ENCODE assay signal across 8 cellular contexts in the genomic region with DNA sequence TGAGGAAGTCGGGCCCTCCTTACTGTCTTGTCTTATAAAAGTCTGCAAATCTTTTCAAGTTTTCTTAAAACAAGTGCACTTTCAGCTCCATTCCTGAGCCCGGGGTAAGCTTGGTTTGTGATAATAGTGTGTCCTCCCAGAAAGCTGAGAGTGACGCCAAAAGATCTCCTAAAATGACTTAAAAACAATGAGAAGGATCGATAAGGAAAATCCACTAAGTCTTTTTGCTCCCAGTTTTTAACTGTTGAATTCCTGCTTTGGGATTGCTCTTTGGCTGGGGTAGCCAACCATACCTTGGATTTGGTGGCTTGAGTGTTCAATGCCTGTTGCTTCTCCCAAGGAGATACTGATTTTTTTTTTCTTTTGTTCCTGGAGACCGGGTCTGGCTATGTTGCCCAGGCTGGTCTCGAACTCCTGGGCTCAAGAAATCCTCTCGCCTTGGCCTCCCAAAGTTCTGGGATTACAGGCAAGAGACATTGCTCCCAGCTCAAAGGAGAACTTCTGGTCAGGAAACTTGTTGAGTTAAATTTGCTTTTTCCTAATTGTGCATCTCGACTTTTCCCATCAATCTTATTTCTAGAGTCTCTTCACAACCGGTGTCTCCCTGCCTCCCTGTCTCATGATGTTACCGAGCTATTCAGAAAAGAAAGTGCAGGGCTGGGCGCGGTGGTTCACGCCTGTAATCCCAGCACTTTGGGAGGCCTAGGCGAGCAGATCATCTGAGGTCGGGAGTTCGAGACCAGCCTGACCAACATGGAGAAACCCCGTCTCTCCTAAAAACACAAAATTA. TPM values are rescaled to one million over a fixed set of nuclear protein-coding genes. Genes with fewer than 3 reads are reported as not detected.
DNase-seq lines count a peak whose midpoint lies in the region; ATAC-seq and TF ChIP-seq lines count a peak whose summit lies in the region.

No MANE protein-coding gene starts in this region.

- H3K27ac ChIP-seq in right atrium auricular region (peak overlapping the region; percentile 99), mesodermal cell (ENCODE audit: low read depth, low read length, severe bottlenecking) (peak overlapping the region; percentile 95), vagina (peak overlapping the region; percentile 99)

- H3K36me3 ChIP-seq in right atrium auricular region: peaks cover 17% of the 10 kb centered on the region
- H3K36me3 ChIP-seq in mesodermal cell (ENCODE audit: control insufficient read depth, insufficient read depth, low read length): peaks cover 44% of the 10 kb centered on the region
- H3K36me3 ChIP-seq in vagina: peaks cover 0 to 20% of the 10 kb centered on the region in 2 donors

- H3K4me3 ChIP-seq in right atrium auricular region (peak overlapping the region; percentile 92 to 93), cardiac fibroblast (replicated peaks in 1 of 2; ENCODE audit: low read depth in 2 of 2, low read length in 2 of 2) (peak overlapping the region; percentile 64 to 90), mesodermal cell (ENCODE audit: extremely low read depth, insufficient read depth, low read length, poor library complexity, severe bottlenecking) (peak overlapping the region; percentile 95), vagina (peak overlapping the region; percentile 74 to 89)

- DNase-seq in right atrium auricular region (ENCODE audit: low spot score) (no peak), Right ventricle myocardium superior (no peak), cardiac fibroblast (ENCODE audit: low read depth in 2 of 2) (peak; percentile 34 to 52), vagina (ENCODE audit: extremely low spot score in 2 of 2) (no peak), AG08396 (ENCODE audit: low spot score) (no peak)

- ATAC-seq in Right ventricle myocardium superior (ENCODE audit: poor library complexity) (no peak), HG02759 (IDR thresholded peaks at IDR 0.05; ENCODE audit: unreplicated experiment) (no peak), GM18517 (IDR thresholded peaks at IDR 0.05; ENCODE audit: unreplicated experiment) (no peak)

- H3K9me3 ChIP-seq in right atrium auricular region (no peaks in the 10 kb centered on the region), mesodermal cell (ENCODE audit: control insufficient read depth, low read length) (no peaks in the 10 kb centered on the region), vagina (no peaks in the 10 kb centered on the region)

- TF ChIP-seq POLR2A in vagina (IDR thresholded peaks at IDR 0.05): no peak

- H3K4me1 ChIP-seq in right atrium auricular region (peaks cover 0 to 48% of the 10 kb centered on the region in 2 donors), mesodermal cell (ENCODE audit: control insufficient read depth, insufficient read depth, low read length, poor library complexity, severe bottlenecking) (peaks cover 28% of the 10 kb centered on the region), vagina (peaks cover 50% of the 10 kb centered on the region)

- H3K27me3 ChIP-seq in right atrium auricular region (no peaks in the 10 kb centered on the region), vagina (no peaks in the 10 kb centered on the region)

- intact Hi-C loops in Right ventricle myocardium superior (cut with DNase I): loop anchor here (5.0 kb wide), 2 partner anchors 171 to 214 kb away; no protein-coding TSS in a partner anchor
- intact Hi-C loops in vagina (cut with DNase I): no loop called here

- TF ChIP-seq CTCF in right atrium auricular region (IDR thresholded peaks at IDR 0.05) (no peak), cardiac fibroblast (IDR thresholded peaks at IDR 0.05; ENCODE audit: low read depth, low read length) (no peak), vagina (IDR thresholded peaks at IDR 0.05) (no peak)

- 0 to 1% methylated on average over 13 to 14 of the region's 17 CpGs for WGBS in mesodermal cell (ENCODE audit: insufficient coverage in 2 of 2), 2 experiments

RNA-seq across cellular contexts. Expression of a gene that starts 3.0 kb away (rescaled TPM):
- total RNA-seq in right atrium auricular region (10 to 100 TPM; 32.1 to 44.8 TPM), Right ventricle myocardium superior (9.9 TPM), vagina (60.9 TPM)
- 168 TPM for polyA plus RNA-seq in mesodermal cell (2013, experiment 1 of 2)
- 130 TPM for polyA plus RNA-seq in mesodermal cell (2013, experiment 2 of 2)

Comparison
In these comparisons a context has a peak if more than half of its experiments do, and no peak if none do; other contexts are left out.
1. DNase-seq: peak in cardiac fibroblast (2 of 2); none in right atrium auricular region (single experiment), Right ventricle myocardium superior (single experiment), vagina (0 of 2) and AG08396 (single experiment).
2. Peak in every context shown above with its lines, with median percentiles within 50 percentile points of each other: H3K27ac ChIP-seq and H3K4me3 ChIP-seq.